In the genomic region with DNA sequence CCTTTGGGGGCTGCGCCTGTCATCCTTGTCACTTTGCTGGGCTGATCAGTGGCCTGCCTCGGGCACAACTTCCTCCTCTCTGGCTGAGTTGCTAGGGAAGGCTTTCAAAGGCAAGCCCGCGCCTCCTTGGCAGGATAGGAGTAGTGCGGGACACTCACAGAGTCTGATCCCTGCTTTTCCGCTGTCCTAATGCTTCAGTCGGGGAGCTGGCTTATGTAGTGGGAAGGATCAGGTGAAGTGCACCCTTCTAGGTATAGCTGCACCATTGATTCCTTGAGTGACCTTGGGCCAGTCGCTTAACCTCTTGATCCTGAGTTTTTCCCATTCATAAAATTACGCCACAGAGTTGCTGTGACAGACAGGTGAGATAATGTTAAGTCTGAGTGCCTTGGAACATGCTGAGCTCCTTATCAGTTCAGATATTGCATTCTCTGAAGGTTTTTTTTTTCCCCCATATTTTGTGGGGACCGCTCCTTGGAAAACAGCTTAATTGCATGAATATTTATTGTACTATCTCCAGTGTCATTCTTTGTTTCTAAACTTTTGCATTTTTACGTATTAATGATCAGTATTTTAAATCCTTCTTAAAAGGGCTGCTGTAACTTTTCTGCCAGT, we compare ENCODE assay signal across 8 cellular contexts. TPM values are rescaled to one million over a fixed set of nuclear protein-coding genes. Genes with fewer than 3 reads are reported as not detected.
DNase-seq lines count a peak whose midpoint lies in the region; ATAC-seq and TF ChIP-seq lines count a peak whose summit lies in the region.

No MANE protein-coding gene starts in this region.

- peak overlapping the region; percentile 91 to 95 (median 94) for H3K4me3 Mint-ChIP-seq in brain

- no peaks in the 10 kb centered on the region for H3K9me3 ChIP-seq in testis

- intact Hi-C loops in testis (cut with DNase I; ENCODE audit: low total_unique reads): no loop called here

- POLR2A ChIA-PET in HEK293T (lab: Yijun Ruan, JAX): interaction anchor here (0.5 to 3.4 kb wide), 17 partner anchors 9 to 121 kb away, joined by 3 to 26 read pairs (median 5); partner anchors contain the start of genes DENND5A, TMEM41B and ZNF143

- CTCF ChIA-PET in HEK293T (lab: Yijun Ruan, JAX): interaction anchor here (0.6 to 1.3 kb wide), 3 partner anchors 73 to 924 kb away, joined by 3 to 5 read pairs (median 4); no protein-coding TSS in a partner anchor

- H3K9me3 Mint-ChIP-seq in brain: no peaks in the 10 kb centered on the region

- TF ChIP-seq CTCF in GM13976 (IDR thresholded peaks at IDR 0.05; ENCODE audit: borderline replicate concordance, control extremely low read depth, extremely low read depth, insufficient read depth, missing control alignments) (no peak), brain (conservative IDR thresholded peaks at IDR 0.05) (no peak), testis (IDR thresholded peaks at IDR 0.05) (no peak)

- 4 to 8% methylated on average over 4 to 11 of the region's 11 CpGs for WGBS in testis, 2 donors

- peak overlapping the region; percentile 75 to 98 (median 85) for H3K27ac Mint-ChIP-seq in brain

- peaks cover 42% of the 10 kb centered on the region for H3K4me1 Mint-ChIP-seq in brain

- TF ChIP-seq POLR2A in testis (IDR thresholded peaks at IDR 0.05): no peak

- H3K4me3 ChIP-seq in testis: peak overlapping the region; percentile 83 to 84

- H3K27ac ChIP-seq in testis: peak overlapping the region; percentile 78 to 90

- peaks cover 17% of the 10 kb centered on the region for H3K4me1 ChIP-seq in testis

- no peaks in the 10 kb centered on the region for H3K36me3 ChIP-seq in testis (ENCODE audit: low read depth, missing control alignments)

- peak; percentile 51 for ATAC-seq in left lobe of liver

- DNase-seq in GM13976 (ENCODE audit: low spot score) (peak; percentile 42), HEK293T (ENCODE audit: extremely low spot score) (no peak), NCI-H82 (lab: John Stamatoyannopoulos, UW) (peak; percentile 77), left lobe of liver (ENCODE audit: low spot score) (no peak), testis (no peak), ureter (ENCODE audit: low spot score) (no peak), iPS-NIHi11 (ENCODE audit: low spot score) (no peak)

- in situ Hi-C loops in GM13976 (cut with MboI; ENCODE audit: low sequenced_read_pairs, unreplicated experiment): no loop called here

- H3K36me3 Mint-ChIP-seq in brain: peaks cover 23% of the 10 kb centered on the region

- no peaks in the 10 kb centered on the region for H3K27me3 ChIP-seq in testis

- H3K27me3 Mint-ChIP-seq in brain: peaks cover 6% of the 10 kb centered on the region

TF ChIP-seq in HEK293T, 16 proteins besides CTCF, POLR2A, EP300 and RAD21:
- TF ChIP-seq NFRKB (IDR thresholded peaks at IDR 0.05) (no peak), SUZ12 (IDR thresholded peaks at IDR 0.05) (no peak), BHLHE40 (IDR thresholded peaks at IDR 0.05; ENCODE audit: borderline replicate concordance) (no peak)
- TF ChIP-seq, protein P1, sequence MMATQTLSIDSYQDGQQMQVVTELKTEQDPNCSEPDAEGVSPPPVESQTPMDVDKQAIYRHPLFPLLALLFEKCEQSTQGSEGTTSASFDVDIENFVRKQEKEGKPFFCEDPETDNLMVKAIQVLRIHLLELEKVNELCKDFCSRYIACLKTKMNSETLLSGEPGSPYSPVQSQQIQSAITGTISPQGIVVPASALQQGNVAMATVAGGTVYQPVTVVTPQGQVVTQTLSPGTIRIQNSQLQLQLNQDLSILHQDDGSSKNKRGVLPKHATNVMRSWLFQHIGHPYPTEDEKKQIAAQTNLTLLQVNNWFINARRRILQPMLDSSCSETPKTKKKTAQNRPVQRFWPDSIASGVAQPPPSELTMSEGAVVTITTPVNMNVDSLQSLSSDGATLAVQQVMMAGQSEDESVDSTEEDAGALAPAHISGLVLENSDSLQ (IDR thresholded peaks at IDR 0.05): peak; percentile 82

RNA-seq across cellular contexts. Expression of gene IPO7, which starts 0.9 kb away (rescaled TPM):
- polyA plus RNA-seq in brain (ENCODE audit: insufficient read depth, low read depth, low replicate concordance) (28.0 TPM), testis (ENCODE audit: insufficient read depth, low read depth, low replicate concordance) (28.8 TPM)
- total RNA-seq in left lobe of liver (39.0 TPM), testis (10 to 100 TPM; 51.7 to 65.6 TPM), ureter (124 TPM)

Comparison
In these comparisons a context has a peak if more than half of its experiments do, and no peak if none do; other contexts are left out.
1. DNase-seq: peak in GM13976 (single experiment) and NCI-H82 (single experiment); none in HEK293T (single experiment), left lobe of liver (single experiment), testis (single experiment), ureter (single experiment) and iPS-NIHi11 (single experiment).